Comparison of ENCODE assay signal across 1 cellular context in the genomic region with DNA sequence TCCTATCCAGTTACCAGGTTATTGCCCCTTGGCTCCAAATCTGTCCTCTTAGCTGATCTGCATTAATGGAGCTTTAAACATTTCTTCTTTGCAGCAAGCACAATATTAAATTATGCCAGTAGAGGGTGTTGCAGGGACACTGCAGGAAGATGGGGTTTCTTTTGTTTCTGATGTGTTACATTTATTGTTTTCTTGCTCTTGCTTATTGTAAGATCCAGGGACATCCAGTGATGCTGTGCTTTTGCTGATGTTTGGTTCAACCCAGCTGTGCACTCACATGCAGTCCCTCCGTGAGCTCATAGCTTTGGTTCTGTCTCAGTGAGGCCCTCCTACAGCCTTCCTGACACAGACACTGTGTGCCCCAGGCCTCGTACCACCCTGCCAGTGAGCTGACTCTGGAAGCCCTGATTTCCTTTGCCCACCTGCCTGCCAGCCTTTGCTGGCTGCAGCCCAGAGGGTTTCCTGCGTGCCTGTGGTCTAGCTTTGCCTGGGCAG.
TF ChIP-seq lines count a peak whose summit lies in the region.

No MANE protein-coding gene starts in this region.

TF ChIP-seq in K562, 482 proteins besides CTCF, POLR2A, EP300 and RAD21 (continued from another document and continues in another):
- TF ChIP-seq, protein P1, sequence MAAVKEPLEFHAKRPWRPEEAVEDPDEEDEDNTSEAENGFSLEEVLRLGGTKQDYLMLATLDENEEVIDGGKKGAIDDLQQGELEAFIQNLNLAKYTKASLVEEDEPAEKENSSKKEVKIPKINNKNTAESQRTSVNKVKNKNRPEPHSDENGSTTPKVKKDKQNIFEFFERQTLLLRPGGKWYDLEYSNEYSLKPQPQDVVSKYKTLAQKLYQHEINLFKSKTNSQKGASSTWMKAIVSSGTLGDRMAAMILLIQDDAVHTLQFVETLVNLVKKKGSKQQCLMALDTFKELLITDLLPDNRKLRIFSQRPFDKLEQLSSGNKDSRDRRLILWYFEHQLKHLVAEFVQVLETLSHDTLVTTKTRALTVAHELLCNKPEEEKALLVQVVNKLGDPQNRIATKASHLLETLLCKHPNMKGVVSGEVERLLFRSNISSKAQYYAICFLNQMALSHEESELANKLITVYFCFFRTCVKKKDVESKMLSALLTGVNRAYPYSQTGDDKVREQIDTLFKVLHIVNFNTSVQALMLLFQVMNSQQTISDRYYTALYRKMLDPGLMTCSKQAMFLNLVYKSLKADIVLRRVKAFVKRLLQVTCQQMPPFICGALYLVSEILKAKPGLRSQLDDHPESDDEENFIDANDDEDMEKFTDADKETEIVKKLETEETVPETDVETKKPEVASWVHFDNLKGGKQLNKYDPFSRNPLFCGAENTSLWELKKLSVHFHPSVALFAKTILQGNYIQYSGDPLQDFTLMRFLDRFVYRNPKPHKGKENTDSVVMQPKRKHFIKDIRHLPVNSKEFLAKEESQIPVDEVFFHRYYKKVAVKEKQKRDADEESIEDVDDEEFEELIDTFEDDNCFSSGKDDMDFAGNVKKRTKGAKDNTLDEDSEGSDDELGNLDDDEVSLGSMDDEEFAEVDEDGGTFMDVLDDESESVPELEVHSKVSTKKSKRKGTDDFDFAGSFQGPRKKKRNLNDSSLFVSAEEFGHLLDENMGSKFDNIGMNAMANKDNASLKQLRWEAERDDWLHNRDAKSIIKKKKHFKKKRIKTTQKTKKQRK (IDR thresholded peaks at IDR 0.05; ENCODE audit: borderline replicate concordance, low read depth, low read length): no peak
- TF ChIP-seq FOSL1 (tag; conservative IDR thresholded peaks at IDR 0.05) (no peak), POLR2G (IDR thresholded peaks at IDR 0.05; ENCODE audit: low read depth, low read length) (no peak), ZNF146 (CRISPR knock-in tag; IDR thresholded peaks at IDR 0.05; ENCODE audit: unreplicated experiment) (no peak), PHTF2 (CRISPR knock-in tag; IDR thresholded peaks at IDR 0.05) (no peak), ZKSCAN3 (CRISPR knock-in tag; IDR thresholded peaks at IDR 0.05) (no peak), ZC3H11A (IDR thresholded peaks at IDR 0.05; ENCODE audit: low read depth, low read length) (no peak; the same call in 1 of the 2 replicates), ZNF239 (CRISPR knock-in tag; IDR thresholded peaks at IDR 0.05) (no peak), ZNF507 (tag; conservative IDR thresholded peaks at IDR 0.05) (peak; percentile 56), HDGF (IDR thresholded peaks at IDR 0.05) (no peak), SMARCA5 (IDR thresholded peaks at IDR 0.05) (no peak), BMI1 (IDR thresholded peaks at IDR 0.05; ENCODE audit: low read length) (no peak), HMGN3 (IDR thresholded peaks at IDR 0.05; ENCODE audit: borderline replicate concordance, extremely low read depth, insufficient read length, low read depth, low read length) (no peak), KAT8 (IDR thresholded peaks at IDR 0.05; ENCODE audit: low read depth) (no peak), COPS2 (conservative IDR thresholded peaks at IDR 0.05) (no peak), ZNF445 (CRISPR knock-in tag; IDR thresholded peaks at IDR 0.05; ENCODE audit: low read depth) (no peak), POLR2H (tag; IDR thresholded peaks at IDR 0.05; ENCODE audit: low read depth) (no peak), OTX1 (CRISPR knock-in tag; IDR thresholded peaks at IDR 0.05) (no peak), XRCC5 (IDR thresholded peaks at IDR 0.05; ENCODE audit: low read depth, low read length) (no peak), PPARD (CRISPR knock-in tag; IDR thresholded peaks at IDR 0.05) (no peak)
- TF ChIP-seq, protein P2, sequence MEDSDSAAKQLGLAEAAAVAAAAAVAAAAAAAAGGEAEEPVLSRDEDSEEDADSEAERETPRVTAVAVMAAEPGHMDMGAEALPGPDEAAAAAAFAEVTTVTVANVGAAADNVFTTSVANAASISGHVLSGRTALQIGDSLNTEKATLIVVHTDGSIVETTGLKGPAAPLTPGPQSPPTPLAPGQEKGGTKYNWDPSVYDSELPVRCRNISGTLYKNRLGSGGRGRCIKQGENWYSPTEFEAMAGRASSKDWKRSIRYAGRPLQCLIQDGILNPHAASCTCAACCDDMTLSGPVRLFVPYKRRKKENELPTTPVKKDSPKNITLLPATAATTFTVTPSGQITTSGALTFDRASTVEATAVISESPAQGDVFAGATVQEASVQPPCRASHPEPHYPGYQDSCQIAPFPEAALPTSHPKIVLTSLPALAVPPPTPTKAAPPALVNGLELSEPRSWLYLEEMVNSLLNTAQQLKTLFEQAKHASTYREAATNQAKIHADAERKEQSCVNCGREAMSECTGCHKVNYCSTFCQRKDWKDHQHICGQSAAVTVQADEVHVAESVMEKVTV (CRISPR knock-in tag; IDR thresholded peaks at IDR 0.05): peak; percentile 72
- TF ChIP-seq, protein P3, sequence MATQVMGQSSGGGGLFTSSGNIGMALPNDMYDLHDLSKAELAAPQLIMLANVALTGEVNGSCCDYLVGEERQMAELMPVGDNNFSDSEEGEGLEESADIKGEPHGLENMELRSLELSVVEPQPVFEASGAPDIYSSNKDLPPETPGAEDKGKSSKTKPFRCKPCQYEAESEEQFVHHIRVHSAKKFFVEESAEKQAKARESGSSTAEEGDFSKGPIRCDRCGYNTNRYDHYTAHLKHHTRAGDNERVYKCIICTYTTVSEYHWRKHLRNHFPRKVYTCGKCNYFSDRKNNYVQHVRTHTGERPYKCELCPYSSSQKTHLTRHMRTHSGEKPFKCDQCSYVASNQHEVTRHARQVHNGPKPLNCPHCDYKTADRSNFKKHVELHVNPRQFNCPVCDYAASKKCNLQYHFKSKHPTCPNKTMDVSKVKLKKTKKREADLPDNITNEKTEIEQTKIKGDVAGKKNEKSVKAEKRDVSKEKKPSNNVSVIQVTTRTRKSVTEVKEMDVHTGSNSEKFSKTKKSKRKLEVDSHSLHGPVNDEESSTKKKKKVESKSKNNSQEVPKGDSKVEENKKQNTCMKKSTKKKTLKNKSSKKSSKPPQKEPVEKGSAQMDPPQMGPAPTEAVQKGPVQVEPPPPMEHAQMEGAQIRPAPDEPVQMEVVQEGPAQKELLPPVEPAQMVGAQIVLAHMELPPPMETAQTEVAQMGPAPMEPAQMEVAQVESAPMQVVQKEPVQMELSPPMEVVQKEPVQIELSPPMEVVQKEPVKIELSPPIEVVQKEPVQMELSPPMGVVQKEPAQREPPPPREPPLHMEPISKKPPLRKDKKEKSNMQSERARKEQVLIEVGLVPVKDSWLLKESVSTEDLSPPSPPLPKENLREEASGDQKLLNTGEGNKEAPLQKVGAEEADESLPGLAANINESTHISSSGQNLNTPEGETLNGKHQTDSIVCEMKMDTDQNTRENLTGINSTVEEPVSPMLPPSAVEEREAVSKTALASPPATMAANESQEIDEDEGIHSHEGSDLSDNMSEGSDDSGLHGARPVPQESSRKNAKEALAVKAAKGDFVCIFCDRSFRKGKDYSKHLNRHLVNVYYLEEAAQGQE (CRISPR knock-in tag; IDR thresholded peaks at IDR 0.05; ENCODE audit: low read depth): 0 out of 2 replicates have a peak, but pooled peaks have one; percentile 47
- TF ChIP-seq, protein P4, sequence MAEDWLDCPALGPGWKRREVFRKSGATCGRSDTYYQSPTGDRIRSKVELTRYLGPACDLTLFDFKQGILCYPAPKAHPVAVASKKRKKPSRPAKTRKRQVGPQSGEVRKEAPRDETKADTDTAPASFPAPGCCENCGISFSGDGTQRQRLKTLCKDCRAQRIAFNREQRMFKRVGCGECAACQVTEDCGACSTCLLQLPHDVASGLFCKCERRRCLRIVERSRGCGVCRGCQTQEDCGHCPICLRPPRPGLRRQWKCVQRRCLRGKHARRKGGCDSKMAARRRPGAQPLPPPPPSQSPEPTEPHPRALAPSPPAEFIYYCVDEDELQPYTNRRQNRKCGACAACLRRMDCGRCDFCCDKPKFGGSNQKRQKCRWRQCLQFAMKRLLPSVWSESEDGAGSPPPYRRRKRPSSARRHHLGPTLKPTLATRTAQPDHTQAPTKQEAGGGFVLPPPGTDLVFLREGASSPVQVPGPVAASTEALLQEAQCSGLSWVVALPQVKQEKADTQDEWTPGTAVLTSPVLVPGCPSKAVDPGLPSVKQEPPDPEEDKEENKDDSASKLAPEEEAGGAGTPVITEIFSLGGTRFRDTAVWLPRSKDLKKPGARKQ (CRISPR knock-in tag; IDR thresholded peaks at IDR 0.05): no peak
- TF ChIP-seq, protein P5, sequence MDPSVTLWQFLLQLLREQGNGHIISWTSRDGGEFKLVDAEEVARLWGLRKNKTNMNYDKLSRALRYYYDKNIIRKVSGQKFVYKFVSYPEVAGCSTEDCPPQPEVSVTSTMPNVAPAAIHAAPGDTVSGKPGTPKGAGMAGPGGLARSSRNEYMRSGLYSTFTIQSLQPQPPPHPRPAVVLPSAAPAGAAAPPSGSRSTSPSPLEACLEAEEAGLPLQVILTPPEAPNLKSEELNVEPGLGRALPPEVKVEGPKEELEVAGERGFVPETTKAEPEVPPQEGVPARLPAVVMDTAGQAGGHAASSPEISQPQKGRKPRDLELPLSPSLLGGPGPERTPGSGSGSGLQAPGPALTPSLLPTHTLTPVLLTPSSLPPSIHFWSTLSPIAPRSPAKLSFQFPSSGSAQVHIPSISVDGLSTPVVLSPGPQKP (CRISPR knock-in tag; IDR thresholded peaks at IDR 0.05): no peak
- TF ChIP-seq, protein P6, sequence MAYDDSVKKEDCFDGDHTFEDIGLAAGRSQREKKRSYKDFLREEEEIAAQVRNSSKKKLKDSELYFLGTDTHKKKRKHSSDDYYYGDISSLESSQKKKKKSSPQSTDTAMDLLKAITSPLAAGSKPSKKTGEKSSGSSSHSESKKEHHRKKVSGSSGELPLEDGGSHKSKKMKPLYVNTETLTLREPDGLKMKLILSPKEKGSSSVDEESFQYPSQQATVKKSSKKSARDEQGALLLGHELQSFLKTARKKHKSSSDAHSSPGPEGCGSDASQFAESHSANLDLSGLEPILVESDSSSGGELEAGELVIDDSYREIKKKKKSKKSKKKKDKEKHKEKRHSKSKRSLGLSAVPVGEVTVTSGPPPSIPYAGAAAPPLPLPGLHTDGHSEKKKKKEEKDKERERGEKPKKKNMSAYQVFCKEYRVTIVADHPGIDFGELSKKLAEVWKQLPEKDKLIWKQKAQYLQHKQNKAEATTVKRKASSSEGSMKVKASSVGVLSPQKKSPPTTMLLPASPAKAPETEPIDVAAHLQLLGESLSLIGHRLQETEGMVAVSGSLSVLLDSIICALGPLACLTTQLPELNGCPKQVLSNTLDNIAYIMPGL (CRISPR knock-in tag; IDR thresholded peaks at IDR 0.05): 0 out of 2 replicates have a peak, but pooled peaks have one; percentile 46
- TF ChIP-seq, protein P7, sequence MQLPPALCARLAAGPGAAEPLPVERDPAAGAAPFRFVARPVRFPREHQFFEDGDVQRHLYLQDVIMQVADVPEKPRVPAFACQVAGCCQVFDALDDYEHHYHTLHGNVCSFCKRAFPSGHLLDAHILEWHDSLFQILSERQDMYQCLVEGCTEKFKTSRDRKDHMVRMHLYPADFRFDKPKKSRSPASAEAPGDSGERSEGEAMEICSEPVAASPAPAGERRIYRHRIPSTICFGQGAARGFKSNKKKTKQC (CRISPR knock-in tag; IDR thresholded peaks at IDR 0.05): no peak
- TF ChIP-seq, protein P8, sequence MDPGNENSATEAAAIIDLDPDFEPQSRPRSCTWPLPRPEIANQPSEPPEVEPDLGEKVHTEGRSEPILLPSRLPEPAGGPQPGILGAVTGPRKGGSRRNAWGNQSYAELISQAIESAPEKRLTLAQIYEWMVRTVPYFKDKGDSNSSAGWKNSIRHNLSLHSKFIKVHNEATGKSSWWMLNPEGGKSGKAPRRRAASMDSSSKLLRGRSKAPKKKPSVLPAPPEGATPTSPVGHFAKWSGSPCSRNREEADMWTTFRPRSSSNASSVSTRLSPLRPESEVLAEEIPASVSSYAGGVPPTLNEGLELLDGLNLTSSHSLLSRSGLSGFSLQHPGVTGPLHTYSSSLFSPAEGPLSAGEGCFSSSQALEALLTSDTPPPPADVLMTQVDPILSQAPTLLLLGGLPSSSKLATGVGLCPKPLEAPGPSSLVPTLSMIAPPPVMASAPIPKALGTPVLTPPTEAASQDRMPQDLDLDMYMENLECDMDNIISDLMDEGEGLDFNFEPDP (CRISPR knock-in tag; IDR thresholded peaks at IDR 0.05): no peak
- TF ChIP-seq, protein P9, sequence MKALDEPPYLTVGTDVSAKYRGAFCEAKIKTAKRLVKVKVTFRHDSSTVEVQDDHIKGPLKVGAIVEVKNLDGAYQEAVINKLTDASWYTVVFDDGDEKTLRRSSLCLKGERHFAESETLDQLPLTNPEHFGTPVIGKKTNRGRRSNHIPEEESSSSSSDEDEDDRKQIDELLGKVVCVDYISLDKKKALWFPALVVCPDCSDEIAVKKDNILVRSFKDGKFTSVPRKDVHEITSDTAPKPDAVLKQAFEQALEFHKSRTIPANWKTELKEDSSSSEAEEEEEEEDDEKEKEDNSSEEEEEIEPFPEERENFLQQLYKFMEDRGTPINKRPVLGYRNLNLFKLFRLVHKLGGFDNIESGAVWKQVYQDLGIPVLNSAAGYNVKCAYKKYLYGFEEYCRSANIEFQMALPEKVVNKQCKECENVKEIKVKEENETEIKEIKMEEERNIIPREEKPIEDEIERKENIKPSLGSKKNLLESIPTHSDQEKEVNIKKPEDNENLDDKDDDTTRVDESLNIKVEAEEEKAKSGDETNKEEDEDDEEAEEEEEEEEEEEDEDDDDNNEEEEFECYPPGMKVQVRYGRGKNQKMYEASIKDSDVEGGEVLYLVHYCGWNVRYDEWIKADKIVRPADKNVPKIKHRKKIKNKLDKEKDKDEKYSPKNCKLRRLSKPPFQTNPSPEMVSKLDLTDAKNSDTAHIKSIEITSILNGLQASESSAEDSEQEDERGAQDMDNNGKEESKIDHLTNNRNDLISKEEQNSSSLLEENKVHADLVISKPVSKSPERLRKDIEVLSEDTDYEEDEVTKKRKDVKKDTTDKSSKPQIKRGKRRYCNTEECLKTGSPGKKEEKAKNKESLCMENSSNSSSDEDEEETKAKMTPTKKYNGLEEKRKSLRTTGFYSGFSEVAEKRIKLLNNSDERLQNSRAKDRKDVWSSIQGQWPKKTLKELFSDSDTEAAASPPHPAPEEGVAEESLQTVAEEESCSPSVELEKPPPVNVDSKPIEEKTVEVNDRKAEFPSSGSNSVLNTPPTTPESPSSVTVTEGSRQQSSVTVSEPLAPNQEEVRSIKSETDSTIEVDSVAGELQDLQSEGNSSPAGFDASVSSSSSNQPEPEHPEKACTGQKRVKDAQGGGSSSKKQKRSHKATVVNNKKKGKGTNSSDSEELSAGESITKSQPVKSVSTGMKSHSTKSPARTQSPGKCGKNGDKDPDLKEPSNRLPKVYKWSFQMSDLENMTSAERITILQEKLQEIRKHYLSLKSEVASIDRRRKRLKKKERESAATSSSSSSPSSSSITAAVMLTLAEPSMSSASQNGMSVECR (CRISPR knock-in tag; IDR thresholded peaks at IDR 0.05): no peak
- TF ChIP-seq, protein P10, sequence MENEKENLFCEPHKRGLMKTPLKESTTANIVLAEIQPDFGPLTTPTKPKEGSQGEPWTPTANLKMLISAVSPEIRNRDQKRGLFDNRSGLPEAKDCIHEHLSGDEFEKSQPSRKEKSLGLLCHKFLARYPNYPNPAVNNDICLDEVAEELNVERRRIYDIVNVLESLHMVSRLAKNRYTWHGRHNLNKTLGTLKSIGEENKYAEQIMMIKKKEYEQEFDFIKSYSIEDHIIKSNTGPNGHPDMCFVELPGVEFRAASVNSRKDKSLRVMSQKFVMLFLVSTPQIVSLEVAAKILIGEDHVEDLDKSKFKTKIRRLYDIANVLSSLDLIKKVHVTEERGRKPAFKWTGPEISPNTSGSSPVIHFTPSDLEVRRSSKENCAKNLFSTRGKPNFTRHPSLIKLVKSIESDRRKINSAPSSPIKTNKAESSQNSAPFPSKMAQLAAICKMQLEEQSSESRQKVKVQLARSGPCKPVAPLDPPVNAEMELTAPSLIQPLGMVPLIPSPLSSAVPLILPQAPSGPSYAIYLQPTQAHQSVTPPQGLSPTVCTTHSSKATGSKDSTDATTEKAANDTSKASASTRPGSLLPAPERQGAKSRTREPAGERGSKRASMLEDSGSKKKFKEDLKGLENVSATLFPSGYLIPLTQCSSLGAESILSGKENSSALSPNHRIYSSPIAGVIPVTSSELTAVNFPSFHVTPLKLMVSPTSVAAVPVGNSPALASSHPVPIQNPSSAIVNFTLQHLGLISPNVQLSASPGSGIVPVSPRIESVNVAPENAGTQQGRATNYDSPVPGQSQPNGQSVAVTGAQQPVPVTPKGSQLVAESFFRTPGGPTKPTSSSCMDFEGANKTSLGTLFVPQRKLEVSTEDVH (IDR thresholded peaks at IDR 0.05; ENCODE audit: low read depth, partially characterized antibody): no peak
